15 cellular contexts compared by ENCODE assay signal in genomic region chr3:10546181-10546624, GRCh38. TPM values are rescaled to one million over a fixed set of nuclear protein-coding genes. Genes with fewer than 3 reads are reported as not detected.
"Had no signal": no experiment of that assay in that cellular context is flagged by ENCODE, and none has a peak within 500 bp of the region (broad histone marks: within the 10 kb centered on the region; RNA-seq: fewer than 3 reads in every experiment).

No MANE protein-coding gene starts in this region.

- H2AFZ ChIP-seq: hepatocyte had no signal

- DNase-seq: activated CD4-positive, CD25-positive, alpha-beta regulatory T cell treated with anti-CD3 and anti-CD28 coated beads, Interleukin-2, amount 50 U/mL, for 72 hours; activated T-cell treated with anti-CD3 and anti-CD28 coated beads, Interleukin-2, amount 50 U/mL, for 1 hour; amniotic stem cell; body of pancreas; effector memory CD8-positive, alpha-beta T cell; left cardiac atrium; natural killer cell; SW 1271; tibial artery had no signal

- H3K4me2 ChIP-seq: hepatocyte had no signal

- ATAC-seq: activated naive CD4-positive, alpha-beta T cell treated with anti-CD3 and anti-CD28 coated beads, Interleukin-2, amount 50 U/mL, for 72 hours; body of pancreas; effector memory CD8-positive, alpha-beta T cell; left cardiac atrium; natural killer cell had no signal

- H3K4me1 ChIP-seq: body of pancreas, tibial artery had no signal

- H3K79me2 ChIP-seq: hepatocyte had no signal

- H3K36me3 ChIP-seq: tibial artery had no signal

- H3K27ac Mint-ChIP-seq: activated naive CD4-positive, alpha-beta T cell treated with anti-CD3 and anti-CD28 coated beads, Interleukin-2, amount 50 U/mL, for 72 hours; effector memory CD8-positive, alpha-beta T cell; natural killer cell; T-helper 2 cell treated with Interferon-gamma antibody and Interleukin-4, amounts not matched to agents 5 μg/mL and 100 μg/mL, for 36 hours had no signal

- H3K27ac ChIP-seq: body of pancreas, hepatocyte, tibial artery had no signal

- H3K27me3 ChIP-seq: body of pancreas, hepatocyte had no signal

- H3K4me3 Mint-ChIP-seq: central memory CD8-positive, alpha-beta T cell; effector memory CD8-positive, alpha-beta T cell; natural killer cell; T-helper 2 cell treated with Interferon-gamma antibody and Interleukin-4, amounts not matched to agents 5 μg/mL and 100 μg/mL, for 36 hours had no signal

- H3K4me3 ChIP-seq: body of pancreas, hepatocyte, tibial artery had no signal

RNA-seq across cellular contexts. Expression of gene ATP2B2, which starts 40.8 kb away (rescaled TPM):
- total RNA-seq: activated naive CD4-positive, alpha-beta T cell treated with anti-CD3 and anti-CD28 coated beads, Interleukin-2, amount 50 U/mL, for 72 hours; epithelial cell of proximal tubule; natural killer cell; osteoblast had no signal
